ENCODE assay signal across 15 cellular contexts in the genomic region with DNA sequence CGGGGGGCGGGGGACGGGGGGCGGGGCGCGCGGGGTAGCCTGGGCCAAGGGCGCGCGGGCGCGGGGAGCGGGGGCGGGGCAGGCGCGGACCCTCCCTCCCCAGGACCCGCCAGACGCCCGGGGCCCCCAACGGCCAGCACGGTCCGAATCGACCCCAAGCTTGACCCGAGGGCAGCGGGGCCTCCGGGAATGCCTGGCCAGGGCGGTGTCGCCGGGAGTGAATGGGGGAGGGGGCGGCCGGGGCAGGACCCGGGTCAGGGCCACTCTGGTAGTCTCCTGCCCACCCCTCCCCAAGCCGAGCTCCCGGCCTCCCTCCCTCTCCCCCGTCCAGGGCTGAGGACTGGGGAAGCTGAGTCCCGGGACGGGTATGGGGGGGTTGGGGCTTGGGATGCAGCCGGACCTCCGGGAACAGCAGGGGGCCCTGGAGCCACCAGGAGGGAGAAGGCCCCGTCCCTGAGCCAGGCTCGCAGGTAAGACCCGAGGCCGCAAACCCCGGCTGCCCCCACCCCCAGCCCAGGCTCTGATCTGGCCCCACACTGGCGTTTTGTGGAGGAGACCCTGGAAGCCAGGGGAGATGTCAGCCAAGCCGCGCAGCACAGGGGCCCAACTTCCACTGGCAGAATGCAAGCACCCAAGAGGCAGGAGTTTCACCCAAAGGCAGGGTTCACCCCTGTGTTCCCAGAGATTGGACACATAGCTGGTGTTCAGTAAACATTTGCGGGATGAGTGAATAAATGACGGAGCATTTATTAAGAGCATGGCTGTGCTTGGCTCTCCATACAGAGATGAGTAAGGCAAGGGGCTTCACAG. TPM values are rescaled to one million over a fixed set of nuclear protein-coding genes. Genes with fewer than 3 reads are reported as not detected.
DNase-seq lines count a peak whose midpoint lies in the region; FAIRE-seq and TF ChIP-seq lines count a peak whose summit lies in the region.
"Had no signal": no experiment of that assay in that cellular context is flagged by ENCODE, and none has a peak within 500 bp of the region (broad histone marks: within the 10 kb centered on the region; RNA-seq: fewer than 3 reads in every experiment).

No MANE protein-coding gene starts in this region.

- DNase-seq in astrocyte (ENCODE audit: low read depth), result no peak
- DNase-seq in iPS-NIHi11 (ENCODE audit: low spot score), result peak; percentile 63
- DNase-seq in progenitor cell of endocrine pancreas (ENCODE audit: low spot score, unreplicated experiment), result peak; percentile 20
- DNase-seq in esophagus squamous epithelium (lab: John Stamatoyannopoulos, UW), result no peak
- DNase-seq in NCI-H187 treated with DMSO at 0.1 percent for 48 hours (lab: John Stamatoyannopoulos, UW), result no peak
- DNase-seq in SHP77 (lab: John Stamatoyannopoulos, UW), result no peak
- DNase-seq: NCI-H1048, NCI-H146, NCI-H69, PC-9 had no signal

- H3K9ac ChIP-seq in astrocyte (ENCODE audit: low read length), result no peak overlapping the region
- H3K9ac ChIP-seq: BLaER1 had no signal

- no peak overlapping the region for H2AFZ ChIP-seq in astrocyte (ENCODE audit: low read depth, low read length)
- H2AFZ ChIP-seq: PC-9 had no signal

- POLR2A ChIA-PET in HEK293 (lab: Yijun Ruan, JAX), result no interaction called here

- TF ChIP-seq CTCF in HEK293 (tag by site-specific recombination; IDR thresholded peaks at IDR 0.05), result no peak
- no peak for TF ChIP-seq CTCF in astrocyte (IDR thresholded peaks at IDR 0.05; ENCODE audit: insufficient read depth, low read depth, low read length)
- TF ChIP-seq CTCF in progenitor cell of endocrine pancreas (IDR thresholded peaks at IDR 0.05; ENCODE audit: unreplicated experiment), result no peak
- no peak for TF ChIP-seq CTCF in esophagus squamous epithelium (IDR thresholded peaks at IDR 0.05)

- H3K4me3 ChIP-seq in HEK293 (ENCODE audit: low read depth, low read length) (no peak overlapping the region), astrocyte (ENCODE audit: insufficient read depth, low read depth, low read length) (no peak overlapping the region), esophagus squamous epithelium (no peak overlapping the region)
- H3K4me3 ChIP-seq: BLaER1, K562, PC-9 had no signal

- 54 to 66% methylated on average over 2 to 3 of the region's 49 CpGs for WGBS in esophagus squamous epithelium, 2 donors

- H3K9me3 Mint-ChIP-seq in astrocyte (ENCODE audit: unreplicated experiment), result no peaks in the 10 kb centered on the region
- no peaks in the 10 kb centered on the region for H3K9me3 Mint-ChIP-seq in progenitor cell of endocrine pancreas (ENCODE audit: low read depth)

- intact Hi-C loops in esophagus squamous epithelium (cut with DNase I), result no loop called here

- no peak overlapping the region for H3K27ac ChIP-seq in HEK293 (ENCODE audit: extremely low read depth, low read depth, low read length)
- no peak overlapping the region for H3K27ac ChIP-seq in astrocyte (ENCODE audit: low read depth, low read length)
- no peak overlapping the region for H3K27ac ChIP-seq in esophagus squamous epithelium
- H3K27ac ChIP-seq: BLaER1, PC-9 had no signal

- H3K36me3 ChIP-seq in HEK293 (ENCODE audit: control insufficient read depth in 2 of 2, insufficient read depth in 1 of 2, low read length in 2 of 2), result no peaks in the 10 kb centered on the region
- no peaks in the 10 kb centered on the region for H3K36me3 ChIP-seq in astrocyte (ENCODE audit: insufficient read depth, low read length)
- H3K36me3 ChIP-seq in esophagus squamous epithelium, result no peaks in the 10 kb centered on the region
- H3K36me3 ChIP-seq: BLaER1 had no signal

- no peaks in the 10 kb centered on the region for H3K36me3 Mint-ChIP-seq in astrocyte (ENCODE audit: low read depth, unreplicated experiment)
- H3K36me3 Mint-ChIP-seq in progenitor cell of endocrine pancreas (ENCODE audit: insufficient read depth), result no peaks in the 10 kb centered on the region

- no peak for TF ChIP-seq POLR2A in esophagus squamous epithelium (IDR thresholded peaks at IDR 0.05)

- CTCF ChIA-PET in HEK293 (lab: Yijun Ruan, JAX), result no interaction called here

- no peaks in the 10 kb centered on the region for H3K4me1 ChIP-seq in HEK293 (ENCODE audit: control insufficient read depth, insufficient read depth, low read length)
- peaks cover 16% of the 10 kb centered on the region for H3K4me1 ChIP-seq in astrocyte (ENCODE audit: insufficient read depth, low read length)
- peaks cover 12 to 35% (median 12%) of the 10 kb centered on the region in 3 donors for H3K4me1 ChIP-seq in esophagus squamous epithelium

- H3K79me2 ChIP-seq in astrocyte (ENCODE audit: insufficient read depth, low read length), result no peaks in the 10 kb centered on the region

- H3K4me3 Mint-ChIP-seq in astrocyte (ENCODE audit: unreplicated experiment), result peak overlapping the region; percentile 55
- peak overlapping the region; percentile 11 for H3K4me3 Mint-ChIP-seq in progenitor cell of endocrine pancreas (ENCODE audit: low read depth)

- no peaks in the 10 kb centered on the region for H4K20me1 ChIP-seq in astrocyte (ENCODE audit: insufficient read depth, low read length)

- no peaks in the 10 kb centered on the region for H3K9me3 ChIP-seq in HEK293 (ENCODE audit: control insufficient read depth, insufficient read depth, low read depth, low read length)
- H3K9me3 ChIP-seq in astrocyte (ENCODE audit: insufficient read depth, low read depth, low read length), result no peaks in the 10 kb centered on the region
- H3K9me3 ChIP-seq in esophagus squamous epithelium, result no peaks in the 10 kb centered on the region

- H3K4me1 Mint-ChIP-seq in astrocyte (ENCODE audit: low read depth, unreplicated experiment) (peaks cover 20% of the 10 kb centered on the region), progenitor cell of endocrine pancreas (ENCODE audit: low read depth) (peaks cover 3% of the 10 kb centered on the region)

- H3K27ac Mint-ChIP-seq in astrocyte (ENCODE audit: unreplicated experiment) (no peak overlapping the region), progenitor cell of endocrine pancreas (no peak overlapping the region)

- H3K27me3 ChIP-seq in astrocyte (ENCODE audit: insufficient read depth, low read length), result peaks cover 17% of the 10 kb centered on the region
- peaks cover 0 to 100% (median 11%) of the 10 kb centered on the region in 4 donors for H3K27me3 ChIP-seq in esophagus squamous epithelium

- no peak for FAIRE-seq in astrocyte (lab: Jason Lieb, UNC)
- FAIRE-seq: H54, K562 had no signal

- no peak overlapping the region for H3K4me2 ChIP-seq in astrocyte (ENCODE audit: low read length)
- H3K4me2 ChIP-seq: PC-9 had no signal

- H3K27me3 Mint-ChIP-seq in astrocyte (ENCODE audit: low read depth, unreplicated experiment), result peaks cover 45% of the 10 kb centered on the region
- peaks cover 76% of the 10 kb centered on the region for H3K27me3 Mint-ChIP-seq in progenitor cell of endocrine pancreas

TF ChIP-seq in HEK293, 187 proteins besides CTCF, POLR2A, EP300 and RAD21 (continues in another document):
- TF ChIP-seq GLIS2 (tag by site-specific recombination; IDR thresholded peaks at IDR 0.05) (peak; percentile 35; the same call in 1 of the 2 replicates), ZNF530 (tag by site-specific recombination; IDR thresholded peaks at IDR 0.05; ENCODE audit: low read depth) (no peak), ZNF335 (tag by site-specific recombination; conservative IDR thresholded peaks at IDR 0.05) (peak; percentile 30; the same call in 1 of the 2 replicates), KLF16 (tag by site-specific recombination; IDR thresholded peaks at IDR 0.05) (no peak), ZNF529 (tag by site-specific recombination; IDR thresholded peaks at IDR 0.05; ENCODE audit: insufficient replicate concordance) (no peak)
- TF ChIP-seq, protein P1, sequence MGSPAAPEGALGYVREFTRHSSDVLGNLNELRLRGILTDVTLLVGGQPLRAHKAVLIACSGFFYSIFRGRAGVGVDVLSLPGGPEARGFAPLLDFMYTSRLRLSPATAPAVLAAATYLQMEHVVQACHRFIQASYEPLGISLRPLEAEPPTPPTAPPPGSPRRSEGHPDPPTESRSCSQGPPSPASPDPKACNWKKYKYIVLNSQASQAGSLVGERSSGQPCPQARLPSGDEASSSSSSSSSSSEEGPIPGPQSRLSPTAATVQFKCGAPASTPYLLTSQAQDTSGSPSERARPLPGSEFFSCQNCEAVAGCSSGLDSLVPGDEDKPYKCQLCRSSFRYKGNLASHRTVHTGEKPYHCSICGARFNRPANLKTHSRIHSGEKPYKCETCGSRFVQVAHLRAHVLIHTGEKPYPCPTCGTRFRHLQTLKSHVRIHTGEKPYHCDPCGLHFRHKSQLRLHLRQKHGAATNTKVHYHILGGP (tag by site-specific recombination; IDR thresholded peaks at IDR 0.05), result no peak
- TF ChIP-seq, protein P2, sequence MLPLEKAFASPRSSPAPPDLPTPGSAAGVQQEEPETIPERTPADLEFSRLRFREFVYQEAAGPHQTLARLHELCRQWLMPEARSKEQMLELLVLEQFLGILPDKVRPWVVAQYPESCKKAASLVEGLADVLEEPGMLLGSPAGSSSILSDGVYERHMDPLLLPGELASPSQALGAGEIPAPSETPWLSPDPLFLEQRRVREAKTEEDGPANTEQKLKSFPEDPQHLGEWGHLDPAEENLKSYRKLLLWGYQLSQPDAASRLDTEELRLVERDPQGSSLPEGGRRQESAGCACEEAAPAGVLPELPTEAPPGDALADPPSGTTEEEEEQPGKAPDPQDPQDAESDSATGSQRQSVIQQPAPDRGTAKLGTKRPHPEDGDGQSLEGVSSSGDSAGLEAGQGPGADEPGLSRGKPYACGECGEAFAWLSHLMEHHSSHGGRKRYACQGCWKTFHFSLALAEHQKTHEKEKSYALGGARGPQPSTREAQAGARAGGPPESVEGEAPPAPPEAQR (tag by site-specific recombination; IDR thresholded peaks at IDR 0.05), result no peak
- TF ChIP-seq, protein P3, sequence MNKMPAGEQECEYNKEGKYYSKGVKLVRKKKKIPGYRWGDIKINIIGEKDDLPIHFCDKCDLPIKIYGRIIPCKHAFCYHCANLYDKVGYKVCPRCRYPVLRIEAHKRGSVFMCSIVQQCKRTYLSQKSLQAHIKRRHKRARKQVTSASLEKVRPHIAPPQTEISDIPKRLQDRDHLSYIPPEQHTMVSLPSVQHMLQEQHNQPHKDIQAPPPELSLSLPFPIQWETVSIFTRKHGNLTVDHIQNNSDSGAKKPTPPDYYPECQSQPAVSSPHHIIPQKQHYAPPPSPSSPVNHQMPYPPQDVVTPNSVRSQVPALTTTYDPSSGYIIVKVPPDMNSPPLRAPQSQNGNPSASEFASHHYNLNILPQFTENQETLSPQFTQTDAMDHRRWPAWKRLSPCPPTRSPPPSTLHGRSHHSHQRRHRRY (tag by site-specific recombination; IDR thresholded peaks at IDR 0.05), result no peak

RNA-seq across cellular contexts. Expression of a gene that starts 0.6 kb away (rescaled TPM):
- total RNA-seq in astrocyte (2.1 and 2.7 TPM in 2 replicates), progenitor cell of endocrine pancreas (0.24 and 0.36 TPM in 2 replicates), esophagus squamous epithelium (not detected)
- total RNA-seq: HT1080, K562 had no signal

Comparison
In these comparisons a context has a peak if more than half of its experiments do, and no peak if none do; other contexts are left out.
1. DNase-seq: peak in iPS-NIHi11 (single experiment) and progenitor cell of endocrine pancreas (single experiment); none in astrocyte (single experiment), esophagus squamous epithelium (single experiment), NCI-H187 treated with DMSO at 0.1 percent for 48 hours (single experiment) and SHP77 (0 of 2).